Comparison of ENCODE assay signal across 29 cellular contexts in genomic region chr1:248782311-248782887, GRCh38. TPM values are rescaled to one million over a fixed set of nuclear protein-coding genes. Genes with fewer than 3 reads are reported as not detected.
"Had no signal": no experiment of that assay in that cellular context is flagged by ENCODE, and none has a peak within 500 bp of the region (broad histone marks: within the 10 kb centered on the region; RNA-seq: fewer than 3 reads in every experiment).

No MANE protein-coding gene starts in this region.

- H3K4me3 ChIP-seq: dorsolateral prefrontal cortex, heart right ventricle, lung, thoracic aorta had no signal

- H3K4me1 Mint-ChIP-seq: naive thymus-derived CD4-positive, alpha-beta T cell; nephron progenitor cell; stimulated activated naive CD8-positive, alpha-beta T cell treated with anti-CD3 and anti-CD28 coated beads, Interleukin-15, amount 100 ng/mL, for 72 hours had no signal

- H3K27me3 Mint-ChIP-seq: stimulated activated naive B cell treated with anti-CD40 and anti-IgM and Interleukin-4, amounts not matched to agents 10 μg/mL and 1 μg/mL and 100 μg/mL, for 72 hours; stimulated activated naive CD8-positive, alpha-beta T cell treated with anti-CD3 and anti-CD28 coated beads, Interleukin-15, amount 100 ng/mL, for 72 hours had no signal

- H3K9me3 ChIP-seq: thoracic aorta had no signal

- H3K27ac ChIP-seq: dorsolateral prefrontal cortex, heart right ventricle, thoracic aorta had no signal

- H3K4me3 Mint-ChIP-seq: naive thymus-derived CD4-positive, alpha-beta T cell; nephron progenitor cell; stimulated activated naive B cell treated with anti-CD40 and anti-IgM and Interleukin-4, amounts not matched to agents 10 μg/mL and 1 μg/mL and 100 μg/mL, for 72 hours; stimulated activated naive CD8-positive, alpha-beta T cell treated with anti-CD3 and anti-CD28 coated beads, Interleukin-15, amount 100 ng/mL, for 72 hours had no signal

- H3K27ac Mint-ChIP-seq: nephron progenitor cell; stimulated activated naive B cell treated with anti-CD40 and anti-IgM and Interleukin-4, amounts not matched to agents 10 μg/mL and 1 μg/mL and 100 μg/mL, for 72 hours; stimulated activated naive CD8-positive, alpha-beta T cell treated with anti-CD3 and anti-CD28 coated beads, Interleukin-15, amount 100 ng/mL, for 72 hours had no signal

- H3K36me3 ChIP-seq: heart right ventricle, thoracic aorta had no signal

- DNase-seq: cortex of kidney; dorsolateral prefrontal cortex; effector memory CD4-positive, alpha-beta T cell; heart right ventricle; left cardiac atrium; left ventricle myocardium superior; mesenchymal stem cell; midbrain; naive thymus-derived CD4-positive, alpha-beta T cell; nephron progenitor cell; stimulated activated CD4-positive, alpha-beta T cell treated with anti-CD3 and anti-CD28 coated beads, Interleukin-2, amount 100 ng/mL, for 24 hours; stimulated activated CD4-positive, alpha-beta T cell treated with anti-CD3 and anti-CD28 coated beads, Interleukin-4, amount 100 ng/mL, for 4 hours; stimulated activated naive B cell treated with anti-CD40 and anti-IgM and Interleukin-4, amounts not matched to agents 10 μg/mL and 1 μg/mL and 100 μg/mL, for 72 hours; stimulated activated naive CD8-positive, alpha-beta T cell treated with anti-CD3 and anti-CD28 coated beads, Interleukin-15, amount 100 ng/mL, for 72 hours; trophoblast cell had no signal

- FAIRE-seq: endometrium, frontal cortex, keratinocyte had no signal

RNA-seq across cellular contexts. Expression of gene LYPD8, which starts 26.8 kb away (rescaled TPM):
- total RNA-seq: esophagus mucosa; frontal cortex; glomerular endothelial cell; heart right ventricle; left cardiac atrium; left ventricle myocardium superior; lung; naive thymus-derived CD4-positive, alpha-beta T cell; osteocyte; pulmonary artery endothelial cell; sciatic nerve; skeletal muscle tissue; subcutaneous adipose tissue; thoracic aorta; urinary bladder had no signal
- polyA plus RNA-seq: fibroblast of lung; heart right ventricle; keratinocyte; lung; naive thymus-derived CD4-positive, alpha-beta T cell; urinary bladder had no signal
